ENCODE assay signal across 26 cellular contexts in the genomic region with DNA sequence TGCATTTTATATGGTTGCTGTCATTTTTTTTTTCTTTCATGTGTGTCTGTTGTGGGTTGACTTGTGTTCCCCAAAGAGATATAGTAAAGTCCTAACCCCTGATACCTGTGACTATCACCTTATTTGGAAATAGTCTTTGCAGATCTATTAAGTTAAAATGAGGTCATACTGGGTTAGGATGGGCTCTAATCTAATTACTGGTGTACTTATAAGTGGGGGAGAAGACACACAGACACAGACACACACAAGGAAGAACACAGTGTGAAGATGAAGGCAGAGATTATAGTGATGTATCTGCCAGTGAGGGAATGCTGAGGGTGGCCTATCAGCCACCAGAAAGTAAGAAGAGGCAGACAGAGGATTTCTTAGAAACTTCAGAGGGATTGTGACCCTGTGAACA.
"Had no signal": no experiment of that assay in that cellular context is flagged by ENCODE, and none has a peak within 500 bp of the region (broad histone marks: within the 10 kb centered on the region; RNA-seq: fewer than 3 reads in every experiment).

No MANE protein-coding gene starts in this region.

- FAIRE-seq: colon, islet of Langerhans had no signal

- DNase-seq: activated B cell treated with CpG ODN at 0.5 μM for 24 hours; activated CD4-positive, alpha-beta T cell treated with anti-CD3 and anti-CD28 coated beads, Interleukin-2, amount 50 U/mL, for 1 hour; activated CD8-positive, alpha-beta T cell treated with anti-CD3 and anti-CD28 coated beads for 36 hours; activated naive CD4-positive, alpha-beta T cell treated with Interleukin-2 at 50 U/mL for 16 hours; activated T-cell treated with anti-CD3 and anti-CD28 coated beads, Interleukin-2, amount 50 U/mL, for 48 hours; anterior cingulate cortex; dermis blood vessel endothelial cell; effector CD4-positive, alpha-beta T cell; erythroblast; gastrocnemius medialis; glutamatergic neuron; left lung; lower lobe of right lung; mesendoderm; mucosa of descending colon; posterior cingulate gyrus; right cardiac atrium; spleen; stimulated activated naive CD4-positive, alpha-beta T cell; T-helper 17 cell; T1000; tibial artery had no signal

- H3K4me1 ChIP-seq: left lung, lower lobe of right lung, spleen had no signal

- H3K36me3 Mint-ChIP-seq: activated naive CD8-positive, alpha-beta T cell had no signal

- H3K4me3 Mint-ChIP-seq: activated B cell treated with CpG ODN at 0.5 μM for 24 hours; activated CD8-positive, alpha-beta T cell treated with anti-CD3 and anti-CD28 coated beads for 36 hours; activated naive CD8-positive, alpha-beta T cell; T-helper 17 cell had no signal

- H3K4me1 Mint-ChIP-seq: activated B cell treated with CpG ODN at 0.5 μM for 24 hours had no signal

- H3K27ac Mint-ChIP-seq: activated B cell treated with CpG ODN at 0.5 μM for 24 hours; activated CD8-positive, alpha-beta T cell treated with anti-CD3 and anti-CD28 coated beads for 36 hours; activated naive CD8-positive, alpha-beta T cell; T-helper 17 cell had no signal

- ATAC-seq: activated CD8-positive, alpha-beta T cell treated with anti-CD3 and anti-CD28 coated beads for 36 hours; gastrocnemius medialis; left lung; lower lobe of right lung; mucosa of descending colon; right cardiac atrium; T-helper 17 cell had no signal

- H3K4me3 ChIP-seq: gastrocnemius medialis, left lung, lower lobe of right lung, mucosa of descending colon, spleen, suprapubic skin, tibial artery had no signal

- H3K9me3 ChIP-seq: gastrocnemius medialis, left lung, lower lobe of right lung, mucosa of descending colon, spleen, suprapubic skin, tibial artery had no signal

- H3K27me3 ChIP-seq: gastrocnemius medialis, left lung, spleen, suprapubic skin, tibial artery had no signal

- H3K27ac ChIP-seq: gastrocnemius medialis, left lung, lower lobe of right lung, spleen, suprapubic skin, tibial artery had no signal

- H3K9me3 Mint-ChIP-seq: activated B cell treated with CpG ODN at 0.5 μM for 24 hours; activated CD8-positive, alpha-beta T cell treated with anti-CD3 and anti-CD28 coated beads for 36 hours had no signal

- H3K36me3 ChIP-seq: gastrocnemius medialis, left lung, lower lobe of right lung, spleen, suprapubic skin, tibial artery had no signal

- H3K27me3 Mint-ChIP-seq: activated B cell treated with CpG ODN at 0.5 μM for 24 hours; activated CD8-positive, alpha-beta T cell treated with anti-CD3 and anti-CD28 coated beads for 36 hours had no signal
